In genomic region chr15:90387534-90388461, GRCh38 we compare ENCODE assay signal across 8 cellular contexts. TPM values are rescaled to one million over a fixed set of nuclear protein-coding genes. Genes with fewer than 3 reads are reported as not detected.
DNase-seq lines count a peak whose midpoint lies in the region; ATAC-seq, FAIRE-seq and TF ChIP-seq lines count a peak whose summit lies in the region.

Gene IQGAP1, plus strand, starts transcription at chr15:90388242. Its CDS starts 100 bp downstream, at chr15:90388342.

- peak within 1 kb of the TSS; percentile 94 for H3K27ac Mint-ChIP-seq in activated naive CD8-positive, alpha-beta T cell treated with anti-CD3 and anti-CD28 coated beads for 36 hours

- H3K27ac ChIP-seq in pancreas = peak within 1 kb of the TSS; percentile 93 to 97 (median 94)
- peak within 1 kb of the TSS; percentile 98 to 100 for H3K27ac ChIP-seq in tibial artery

- CTCF ChIA-PET in GM10248 (lab: Yijun Ruan, JAX) = interaction anchor here (0.8 to 1.4 kb wide), 5 partner anchors 11 to 545 kb away, joined by 3 to 4 read pairs (median 3); partner anchors contain the start of gene HDDC3

- WGBS in pancreas, 2 donors = 2 to 3% methylated on average over 56 to 62 of the region's 62 CpGs

- DNase-seq in GM10248 (ENCODE audit: extremely low spot score) (peak; percentile 99), NCI-H1105 (lab: John Stamatoyannopoulos, UW) (peak; percentile 83), SKM-1 treated with dmso at 0.1 percent for 144 hours (lab: John Stamatoyannopoulos, UW; ENCODE audit: unreplicated experiment) (peak; percentile 90), Right ventricle myocardium inferior (ENCODE audit: missing footprints) (peak; percentile 99), pancreas (peak; percentile 98 to 99 (median 99)), tibial artery (peak; percentile 97 to 99)
- DNase-seq in activated naive CD8-positive, alpha-beta T cell treated with anti-CD3 and anti-CD28 coated beads for 36 hours = peak; percentile 97

- H3K27me3 ChIP-seq in pancreas (no peaks in the 10 kb centered on the region), tibial artery (no peaks in the 10 kb centered on the region)

- intact Hi-C loops in Right ventricle myocardium inferior (cut with DNase I) = loop anchor here (1.0 to 5.0 kb wide), 3 partner anchors 25 to 78 kb away; no protein-coding TSS in a partner anchor
- intact Hi-C loops in pancreas (cut with DNase I) = no loop called here
- intact Hi-C loops in tibial artery (cut with DNase I; ENCODE audit: low total_unique reads) = no loop called here

- H3K36me3 Mint-ChIP-seq in activated naive CD8-positive, alpha-beta T cell treated with anti-CD3 and anti-CD28 coated beads for 36 hours = peaks cover 34% of the 10 kb centered on the region

- TF ChIP-seq CTCF in GM10248 (IDR thresholded peaks at IDR 0.05; ENCODE audit: control extremely low read depth, extremely low read depth, low read depth, missing control alignments) (no peak), pancreas (IDR thresholded peaks at IDR 0.05) (no peak), tibial artery (IDR thresholded peaks at IDR 0.05) (no peak)

- H3K4me1 ChIP-seq in pancreas = peaks cover 0 to 21% (median 10%) of the 10 kb centered on the region in 3 donors
- peaks cover 4 to 38% (median 26%) of the 10 kb centered on the region in 4 donors for H3K4me1 ChIP-seq in tibial artery

- peak within 1 kb of the TSS; percentile 63 to 94 (median 78) for H3K4me3 ChIP-seq in pancreas
- H3K4me3 ChIP-seq in tibial artery = peak within 1 kb of the TSS; percentile 79 to 99

- ATAC-seq in HG02623 (IDR thresholded peaks at IDR 0.05; ENCODE audit: unreplicated experiment) (peak; percentile 86), Right ventricle myocardium inferior (peak; percentile 99), pancreas (peak; percentile 94 to 97 (median 94))

- H3K36me3 ChIP-seq in pancreas (peaks cover 0 to 13% (median 0%) of the 10 kb centered on the region in 3 donors), tibial artery (peaks cover 0 to 12% (median 8%) of the 10 kb centered on the region in 3 donors)

- POLR2A ChIA-PET in GM10248 (lab: Yijun Ruan, JAX) = interaction anchor here (0.6 to 1.5 kb wide), 13 partner anchors 10 to 1765 kb away, joined by 3 to 10 read pairs (median 4); partner anchors contain the start of gene ZNF774

- H3K27me3 Mint-ChIP-seq in activated naive CD8-positive, alpha-beta T cell treated with anti-CD3 and anti-CD28 coated beads for 36 hours = no peaks in the 10 kb centered on the region

- H3K9me3 Mint-ChIP-seq in activated naive CD8-positive, alpha-beta T cell treated with anti-CD3 and anti-CD28 coated beads for 36 hours = no peaks in the 10 kb centered on the region

- H3K9me3 ChIP-seq in pancreas = no peaks in the 10 kb centered on the region
- H3K9me3 ChIP-seq in tibial artery = no peaks in the 10 kb centered on the region

- peak within 1 kb of the TSS; percentile 91 for H3K4me3 Mint-ChIP-seq in activated naive CD8-positive, alpha-beta T cell treated with anti-CD3 and anti-CD28 coated beads for 36 hours

- peaks cover 35% of the 10 kb centered on the region for H3K4me1 Mint-ChIP-seq in activated naive CD8-positive, alpha-beta T cell treated with anti-CD3 and anti-CD28 coated beads for 36 hours

- no peak for FAIRE-seq in pancreas (lab: Jason Lieb, UNC)

RNA-seq across cellular contexts. Expression of gene IQGAP1, which starts in this region (rescaled TPM):
- total RNA-seq in activated naive CD8-positive, alpha-beta T cell treated with anti-CD3 and anti-CD28 coated beads for 36 hours = 100 to 1,000 TPM; 129 to 133 TPM
- total RNA-seq in Right ventricle myocardium inferior (47.6 TPM), pancreas (100 to 1,000 TPM in 1 of 6 donors, 10 to 100 TPM in 5; 40.0 to 103 (median 43.3) TPM)
- polyA plus RNA-seq in pancreas = 10 to 100 TPM; 20.6 to 48.4 TPM

Comparison
In these comparisons a context has a peak if more than half of its experiments do, and no peak if none do; other contexts are left out.
1. Peak in every context shown above with its lines: DNase-seq, ATAC-seq, H3K4me3 ChIP-seq and H3K27ac ChIP-seq.